1 cellular context compared by ENCODE assay signal in the genomic region with DNA sequence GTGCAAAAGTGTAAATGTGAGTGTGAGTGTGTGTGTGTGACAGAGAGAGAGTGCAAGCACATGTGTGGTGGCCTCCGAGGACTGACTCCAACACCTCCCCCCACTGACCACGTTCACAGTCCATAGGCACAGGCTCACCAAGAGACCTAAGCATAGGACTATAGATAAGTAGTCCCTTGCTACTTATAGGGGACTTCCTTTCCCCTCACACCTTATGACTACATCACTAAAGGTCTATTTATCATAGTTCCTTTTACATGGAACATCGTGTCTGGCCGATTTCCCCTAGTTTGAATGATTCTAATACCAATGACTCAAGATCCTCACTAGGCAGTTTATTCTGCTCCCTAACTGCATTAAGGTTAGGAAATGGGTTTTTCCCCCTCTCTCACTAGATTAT.
TF ChIP-seq lines count a peak whose summit lies in the region.

No MANE protein-coding gene starts in this region.

TF ChIP-seq in GM23338, 12 proteins besides CTCF, POLR2A, EP300 and RAD21:
- TF ChIP-seq POLR2AphosphoS5 (IDR thresholded peaks at IDR 0.05; ENCODE audit: low read depth), result no peak
- TF ChIP-seq NANOG (IDR thresholded peaks at IDR 0.05; ENCODE audit: borderline replicate concordance), result no peak
- TF ChIP-seq, protein P1, sequence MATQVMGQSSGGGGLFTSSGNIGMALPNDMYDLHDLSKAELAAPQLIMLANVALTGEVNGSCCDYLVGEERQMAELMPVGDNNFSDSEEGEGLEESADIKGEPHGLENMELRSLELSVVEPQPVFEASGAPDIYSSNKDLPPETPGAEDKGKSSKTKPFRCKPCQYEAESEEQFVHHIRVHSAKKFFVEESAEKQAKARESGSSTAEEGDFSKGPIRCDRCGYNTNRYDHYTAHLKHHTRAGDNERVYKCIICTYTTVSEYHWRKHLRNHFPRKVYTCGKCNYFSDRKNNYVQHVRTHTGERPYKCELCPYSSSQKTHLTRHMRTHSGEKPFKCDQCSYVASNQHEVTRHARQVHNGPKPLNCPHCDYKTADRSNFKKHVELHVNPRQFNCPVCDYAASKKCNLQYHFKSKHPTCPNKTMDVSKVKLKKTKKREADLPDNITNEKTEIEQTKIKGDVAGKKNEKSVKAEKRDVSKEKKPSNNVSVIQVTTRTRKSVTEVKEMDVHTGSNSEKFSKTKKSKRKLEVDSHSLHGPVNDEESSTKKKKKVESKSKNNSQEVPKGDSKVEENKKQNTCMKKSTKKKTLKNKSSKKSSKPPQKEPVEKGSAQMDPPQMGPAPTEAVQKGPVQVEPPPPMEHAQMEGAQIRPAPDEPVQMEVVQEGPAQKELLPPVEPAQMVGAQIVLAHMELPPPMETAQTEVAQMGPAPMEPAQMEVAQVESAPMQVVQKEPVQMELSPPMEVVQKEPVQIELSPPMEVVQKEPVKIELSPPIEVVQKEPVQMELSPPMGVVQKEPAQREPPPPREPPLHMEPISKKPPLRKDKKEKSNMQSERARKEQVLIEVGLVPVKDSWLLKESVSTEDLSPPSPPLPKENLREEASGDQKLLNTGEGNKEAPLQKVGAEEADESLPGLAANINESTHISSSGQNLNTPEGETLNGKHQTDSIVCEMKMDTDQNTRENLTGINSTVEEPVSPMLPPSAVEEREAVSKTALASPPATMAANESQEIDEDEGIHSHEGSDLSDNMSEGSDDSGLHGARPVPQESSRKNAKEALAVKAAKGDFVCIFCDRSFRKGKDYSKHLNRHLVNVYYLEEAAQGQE (IDR thresholded peaks at IDR 0.05; ENCODE audit: unreplicated experiment), result no peak
- no peak for TF ChIP-seq EZH2phosphoT487 (IDR thresholded peaks at IDR 0.05; ENCODE audit: unreplicated experiment)
- no peak for TF ChIP-seq ZNF114 (CRISPR knock-in tag; IDR thresholded peaks at IDR 0.05)
- TF ChIP-seq CREB1 (CRISPR knock-in tag; IDR thresholded peaks at IDR 0.05; ENCODE audit: low read depth), result no peak
- TF ChIP-seq, protein P2, sequence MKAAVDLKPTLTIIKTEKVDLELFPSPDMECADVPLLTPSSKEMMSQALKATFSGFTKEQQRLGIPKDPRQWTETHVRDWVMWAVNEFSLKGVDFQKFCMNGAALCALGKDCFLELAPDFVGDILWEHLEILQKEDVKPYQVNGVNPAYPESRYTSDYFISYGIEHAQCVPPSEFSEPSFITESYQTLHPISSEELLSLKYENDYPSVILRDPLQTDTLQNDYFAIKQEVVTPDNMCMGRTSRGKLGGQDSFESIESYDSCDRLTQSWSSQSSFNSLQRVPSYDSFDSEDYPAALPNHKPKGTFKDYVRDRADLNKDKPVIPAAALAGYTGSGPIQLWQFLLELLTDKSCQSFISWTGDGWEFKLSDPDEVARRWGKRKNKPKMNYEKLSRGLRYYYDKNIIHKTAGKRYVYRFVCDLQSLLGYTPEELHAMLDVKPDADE (IDR thresholded peaks at IDR 0.05), result no peak
- TF ChIP-seq, protein P3, sequence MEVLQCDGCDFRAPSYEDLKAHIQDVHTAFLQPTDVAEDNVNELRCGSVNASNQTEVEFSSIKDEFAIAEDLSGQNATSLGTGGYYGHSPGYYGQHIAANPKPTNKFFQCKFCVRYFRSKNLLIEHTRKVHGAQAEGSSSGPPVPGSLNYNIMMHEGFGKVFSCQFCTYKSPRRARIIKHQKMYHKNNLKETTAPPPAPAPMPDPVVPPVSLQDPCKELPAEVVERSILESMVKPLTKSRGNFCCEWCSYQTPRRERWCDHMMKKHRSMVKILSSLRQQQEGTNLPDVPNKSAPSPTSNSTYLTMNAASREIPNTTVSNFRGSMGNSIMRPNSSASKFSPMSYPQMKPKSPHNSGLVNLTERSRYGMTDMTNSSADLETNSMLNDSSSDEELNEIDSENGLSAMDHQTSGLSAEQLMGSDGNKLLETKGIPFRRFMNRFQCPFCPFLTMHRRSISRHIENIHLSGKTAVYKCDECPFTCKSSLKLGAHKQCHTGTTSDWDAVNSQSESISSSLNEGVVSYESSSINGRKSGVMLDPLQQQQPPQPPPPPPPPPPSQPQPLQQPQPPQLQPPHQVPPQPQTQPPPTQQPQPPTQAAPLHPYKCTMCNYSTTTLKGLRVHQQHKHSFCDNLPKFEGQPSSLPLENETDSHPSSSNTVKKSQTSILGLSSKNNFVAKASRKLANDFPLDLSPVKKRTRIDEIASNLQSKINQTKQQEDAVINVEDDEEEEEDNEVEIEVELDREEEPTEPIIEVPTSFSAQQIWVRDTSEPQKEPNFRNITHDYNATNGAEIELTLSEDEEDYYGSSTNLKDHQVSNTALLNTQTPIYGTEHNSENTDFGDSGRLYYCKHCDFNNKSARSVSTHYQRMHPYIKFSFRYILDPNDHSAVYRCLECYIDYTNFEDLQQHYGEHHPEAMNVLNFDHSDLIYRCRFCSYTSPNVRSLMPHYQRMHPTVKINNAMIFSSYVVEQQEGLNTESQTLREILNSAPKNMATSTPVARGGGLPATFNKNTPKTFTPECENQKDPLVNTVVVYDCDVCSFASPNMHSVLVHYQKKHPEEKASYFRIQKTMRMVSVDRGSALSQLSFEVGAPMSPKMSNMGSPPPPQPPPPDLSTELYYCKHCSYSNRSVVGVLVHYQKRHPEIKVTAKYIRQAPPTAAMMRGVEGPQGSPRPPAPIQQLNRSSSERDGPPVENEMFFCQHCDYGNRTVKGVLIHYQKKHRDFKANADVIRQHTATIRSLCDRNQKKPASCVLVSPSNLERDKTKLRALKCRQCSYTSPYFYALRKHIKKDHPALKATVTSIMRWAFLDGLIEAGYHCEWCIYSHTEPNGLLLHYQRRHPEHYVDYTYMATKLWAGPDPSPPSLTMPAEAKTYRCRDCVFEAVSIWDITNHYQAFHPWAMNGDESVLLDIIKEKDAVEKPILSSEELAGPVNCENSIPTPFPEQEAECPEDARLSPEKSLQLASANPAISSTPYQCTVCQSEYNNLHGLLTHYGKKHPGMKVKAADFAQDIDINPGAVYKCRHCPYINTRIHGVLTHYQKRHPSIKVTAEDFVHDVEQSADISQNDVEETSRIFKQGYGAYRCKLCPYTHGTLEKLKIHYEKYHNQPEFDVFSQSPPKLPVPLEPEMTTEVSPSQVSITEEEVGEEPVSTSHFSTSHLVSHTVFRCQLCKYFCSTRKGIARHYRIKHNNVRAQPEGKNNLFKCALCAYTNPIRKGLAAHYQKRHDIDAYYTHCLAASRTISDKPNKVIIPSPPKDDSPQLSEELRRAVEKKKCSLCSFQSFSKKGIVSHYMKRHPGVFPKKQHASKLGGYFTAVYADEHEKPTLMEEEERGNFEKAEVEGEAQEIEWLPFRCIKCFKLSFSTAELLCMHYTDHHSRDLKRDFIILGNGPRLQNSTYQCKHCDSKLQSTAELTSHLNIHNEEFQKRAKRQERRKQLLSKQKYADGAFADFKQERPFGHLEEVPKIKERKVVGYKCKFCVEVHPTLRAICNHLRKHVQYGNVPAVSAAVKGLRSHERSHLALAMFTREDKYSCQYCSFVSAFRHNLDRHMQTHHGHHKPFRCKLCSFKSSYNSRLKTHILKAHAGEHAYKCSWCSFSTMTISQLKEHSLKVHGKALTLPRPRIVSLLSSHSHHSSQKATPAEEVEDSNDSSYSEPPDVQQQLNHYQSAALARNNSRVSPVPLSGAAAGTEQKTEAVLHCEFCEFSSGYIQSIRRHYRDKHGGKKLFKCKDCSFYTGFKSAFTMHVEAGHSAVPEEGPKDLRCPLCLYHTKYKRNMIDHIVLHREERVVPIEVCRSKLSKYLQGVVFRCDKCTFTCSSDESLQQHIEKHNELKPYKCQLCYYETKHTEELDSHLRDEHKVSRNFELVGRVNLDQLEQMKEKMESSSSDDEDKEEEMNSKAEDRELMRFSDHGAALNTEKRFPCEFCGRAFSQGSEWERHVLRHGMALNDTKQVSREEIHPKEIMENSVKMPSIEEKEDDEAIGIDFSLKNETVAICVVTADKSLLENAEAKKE (CRISPR knock-in tag; IDR thresholded peaks at IDR 0.05), result no peak
- no peak for TF ChIP-seq ZNF331 (CRISPR knock-in tag; IDR thresholded peaks at IDR 0.05; ENCODE audit: low read depth)
- TF ChIP-seq JUNB (IDR thresholded peaks at IDR 0.05; ENCODE audit: unreplicated experiment), result no peak
- no peak for TF ChIP-seq STAT1 (IDR thresholded peaks at IDR 0.05; ENCODE audit: unreplicated experiment)
- TF ChIP-seq EZH2 (IDR thresholded peaks at IDR 0.05; ENCODE audit: low read depth, unreplicated experiment), result no peak
